Comparison of ENCODE assay signal across 16 cellular contexts in the genomic region with DNA sequence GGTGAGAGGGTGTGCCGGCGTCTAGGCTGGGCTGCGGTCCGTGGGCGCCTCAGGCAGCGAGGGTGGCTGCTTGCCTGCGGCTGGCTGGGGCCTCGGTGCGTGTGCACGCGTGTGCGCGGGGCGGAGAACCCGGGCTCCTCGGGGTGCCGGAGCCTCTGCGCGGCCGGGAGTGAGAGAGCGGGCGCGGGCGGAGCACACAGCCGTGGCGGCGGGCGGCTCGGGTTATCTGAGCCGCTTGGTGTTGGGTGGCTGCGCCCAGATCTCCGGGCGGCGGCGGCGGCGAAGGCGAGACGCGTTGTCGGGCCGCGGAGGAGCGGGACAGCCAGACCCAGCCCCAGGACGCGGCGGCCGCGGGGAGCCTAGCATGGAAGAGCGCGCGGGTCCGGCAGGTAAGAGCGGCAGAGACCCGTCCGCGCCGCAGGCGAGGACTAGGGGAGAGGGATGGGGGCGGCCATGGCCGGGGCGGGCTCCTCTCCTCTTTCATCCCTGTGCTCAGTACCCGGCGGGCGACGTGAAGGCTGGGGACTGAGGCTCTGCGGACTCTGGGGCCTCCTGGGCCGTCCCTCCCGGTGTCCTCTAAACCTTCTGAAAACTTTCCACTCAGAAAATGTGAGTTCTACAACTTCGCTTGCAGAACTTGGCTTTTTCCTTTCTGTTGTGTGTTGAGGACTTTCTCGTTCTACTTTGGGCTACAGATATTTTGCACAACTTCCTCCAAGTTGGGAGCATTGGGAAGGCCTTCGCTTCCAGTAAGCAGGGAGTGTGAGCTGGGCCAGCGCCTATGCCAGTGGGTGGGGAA. TPM values are rescaled to one million over a fixed set of nuclear protein-coding genes. Genes with fewer than 3 reads are reported as not detected.
DNase-seq lines count a peak whose midpoint lies in the region; TF ChIP-seq lines count a peak whose summit lies in the region.
"Had no signal": no experiment of that assay in that cellular context is flagged by ENCODE, and none has a peak within 500 bp of the region (broad histone marks: within the 10 kb centered on the region; RNA-seq: fewer than 3 reads in every experiment).

No MANE protein-coding gene starts in this region.

- intact Hi-C loops in Calu3 (cut with micrococcal nuclease; ENCODE audit: unreplicated experiment) = no loop called here
- intact Hi-C loops in head of caudate nucleus (cut with DNase I) = no loop called here

- H2AFZ ChIP-seq in hepatocyte = peak overlapping the region; percentile 40

- H3K27me3 Mint-ChIP-seq in Calu3 (ENCODE audit: unreplicated experiment) = peaks cover 100% of the 10 kb centered on the region
- H3K27me3 Mint-ChIP-seq in nephron progenitor cell (ENCODE audit: low read depth, poor library complexity) = peaks cover 82% of the 10 kb centered on the region

- H3K27me3 ChIP-seq in HUES6 (ENCODE audit: control insufficient read depth, insufficient read depth, low read length) = peaks cover 100% of the 10 kb centered on the region
- peaks cover 100% of the 10 kb centered on the region for H3K27me3 ChIP-seq in hepatocyte

- DNase-seq in Calu3 = no peak
- DNase-seq in hepatocyte (ENCODE audit: low spot score) = no peak
- DNase-seq in nephron progenitor cell = peak; percentile 73
- no peak for DNase-seq in NCI-H2081 treated with DMSO at 0.1 percent for 48 hours (lab: John Stamatoyannopoulos, UW)
- DNase-seq in activated gamma-delta T cell treated with Interleukin-2 at 50 U/mL for 16 hours = no peak
- DNase-seq in head of caudate nucleus = no peak
- no peak for DNase-seq in CD1c-positive myeloid dendritic cell (ENCODE audit: extremely low spot score)
- DNase-seq: activated CD4-positive, alpha-beta memory T cell treated with anti-CD3 and anti-CD28 coated beads for 36 hours; MV-4-11; NCI-H2029; NCI-H774 had no signal

- H3K4me3 Mint-ChIP-seq in Calu3 (ENCODE audit: low read depth, unreplicated experiment) (peak overlapping the region; percentile 62), nephron progenitor cell (peak overlapping the region; percentile 83)
- H3K4me3 Mint-ChIP-seq: activated CD4-positive, alpha-beta memory T cell treated with anti-CD3 and anti-CD28 coated beads for 36 hours; mesothelial cell of epicardium had no signal

- TF ChIP-seq CTCF in Calu3 (IDR thresholded peaks at IDR 0.05; ENCODE audit: unreplicated experiment) = no peak
- no peak for TF ChIP-seq CTCF in hepatocyte (IDR thresholded peaks at IDR 0.05; ENCODE audit: poor library complexity)
- TF ChIP-seq CTCF in nephron progenitor cell (IDR thresholded peaks at IDR 0.05) = no peak

- H3K27ac Mint-ChIP-seq in Calu3 (ENCODE audit: unreplicated experiment) (no peak overlapping the region), nephron progenitor cell (peak overlapping the region; percentile 71)
- H3K27ac Mint-ChIP-seq: activated CD4-positive, alpha-beta memory T cell treated with anti-CD3 and anti-CD28 coated beads for 36 hours; mesothelial cell of epicardium had no signal

- H4K20me1 ChIP-seq in hepatocyte (ENCODE audit: insufficient read depth, poor library complexity, severe bottlenecking) = no peaks in the 10 kb centered on the region

- H3K27ac ChIP-seq in HUES6 (ENCODE audit: low read depth, low read length) (no peak overlapping the region), hepatocyte (no peak overlapping the region)
- H3K27ac ChIP-seq: skin epidermis, tibial nerve had no signal

- H3K4me1 ChIP-seq in HUES6 (ENCODE audit: control insufficient read depth, insufficient read depth, low read length) (peaks cover 58% of the 10 kb centered on the region), hepatocyte (ENCODE audit: insufficient read depth) (peaks cover 23% of the 10 kb centered on the region)

- H3K4me3 ChIP-seq in HUES6 (ENCODE audit: low read depth, low read length) (peak overlapping the region; percentile 27; the same call in 1 of the 2 replicates), hepatocyte (no peak overlapping the region)
- H3K4me3 ChIP-seq: skin epidermis, tibial nerve had no signal

- H3K79me2 ChIP-seq in hepatocyte = no peaks in the 10 kb centered on the region

- H3K9me3 Mint-ChIP-seq in Calu3 (ENCODE audit: low read depth, unreplicated experiment) = no peaks in the 10 kb centered on the region
- H3K9me3 Mint-ChIP-seq in nephron progenitor cell = no peaks in the 10 kb centered on the region
- H3K9me3 Mint-ChIP-seq: activated CD4-positive, alpha-beta memory T cell treated with anti-CD3 and anti-CD28 coated beads for 36 hours; mesothelial cell of epicardium had no signal

- H3K9me2 ChIP-seq in hepatocyte (replicated peaks; ENCODE audit: insufficient read depth) = no peaks in the 10 kb centered on the region

- no TSS peak for BruUV-seq in Calu3 (replicated peaks; lab: Mats Ljungman, UMichigan)

- H3K9ac ChIP-seq in HUES6 (ENCODE audit: low read length) = no peak overlapping the region

- no peaks in the 10 kb centered on the region for H3K36me3 ChIP-seq in HUES6 (ENCODE audit: control insufficient read depth, insufficient read depth, low read length)
- no peaks in the 10 kb centered on the region for H3K36me3 ChIP-seq in hepatocyte (replicated peaks; ENCODE audit: insufficient read depth, low read depth)
- H3K36me3 ChIP-seq: tibial nerve had no signal

- H3K4me2 ChIP-seq in hepatocyte = peak overlapping the region; percentile 63

- H3K4me1 Mint-ChIP-seq in Calu3 (ENCODE audit: low read depth, unreplicated experiment) = peaks cover 27% of the 10 kb centered on the region
- H3K4me1 Mint-ChIP-seq in nephron progenitor cell = peaks cover 88% of the 10 kb centered on the region

- H3K36me3 Mint-ChIP-seq in Calu3 (ENCODE audit: insufficient read depth, unreplicated experiment) = peaks cover 4% of the 10 kb centered on the region
- H3K36me3 Mint-ChIP-seq in nephron progenitor cell (ENCODE audit: low read depth) = no peaks in the 10 kb centered on the region
- H3K36me3 Mint-ChIP-seq: activated CD4-positive, alpha-beta memory T cell treated with anti-CD3 and anti-CD28 coated beads for 36 hours; mesothelial cell of epicardium had no signal

- CTCF ChIA-PET in Calu3 (lab: Charles Lee) = no interaction called here

- WGBS in hepatocyte (ENCODE audit: low lambda C conversion rate, missing lambda C conversion rate) = 3% methylated on average over 63 of the region's 73 CpGs

- H3K9me3 ChIP-seq in HUES6 (ENCODE audit: control insufficient read depth, insufficient read depth, low read depth, low read length) (no peaks in the 10 kb centered on the region), hepatocyte (ENCODE audit: low read depth) (no peaks in the 10 kb centered on the region)
- H3K9me3 ChIP-seq: tibial nerve had no signal

RNA-seq across cellular contexts. Expression of gene PAX2, which starts 9.8 kb away (rescaled TPM):
- total RNA-seq in Calu3 (2022) = not detected in 2 replicates
- not detected in 2 replicates for total RNA-seq in hepatocyte
- polyA plus RNA-seq in hepatocyte = not detected in 2 replicates
- total RNA-seq: activated CD4-positive, alpha-beta memory T cell treated with anti-CD3 and anti-CD28 coated beads for 36 hours; frontal cortex; mesothelial cell of epicardium; tibial nerve had no signal
